31 cellular contexts compared by ENCODE assay signal in the genomic region with DNA sequence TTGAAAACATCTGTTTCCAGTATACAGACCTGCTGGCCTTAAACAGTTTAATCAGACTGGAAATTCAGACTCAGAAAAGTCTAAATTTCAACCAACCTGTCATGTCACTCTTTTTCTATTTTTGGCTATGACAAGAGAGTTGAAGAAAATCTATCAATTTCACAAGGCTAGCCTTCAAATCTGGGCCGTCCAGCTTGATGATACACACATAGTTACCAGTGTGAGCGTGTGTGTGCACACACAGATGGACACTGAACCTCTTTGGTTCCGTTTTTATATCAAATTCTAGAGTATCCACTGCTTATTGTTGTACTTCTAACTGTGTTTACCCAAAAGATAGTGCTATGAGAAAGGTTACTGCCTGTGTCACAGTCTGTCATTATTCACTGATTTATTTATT.
"Had no signal": no experiment of that assay in that cellular context is flagged by ENCODE, and none has a peak within 500 bp of the region (broad histone marks: within the 10 kb centered on the region; RNA-seq: fewer than 3 reads in every experiment).

No MANE protein-coding gene starts in this region.

- H3K27ac Mint-ChIP-seq: naive thymus-derived CD8-positive, alpha-beta T cell; neural progenitor cell; progenitor cell of endocrine pancreas; stimulated activated memory B cell treated with anti-CD40 and anti-IgM and Interleukin-4, amounts not matched to agents 10 μg/mL and 1 μg/mL and 100 μg/mL, for 72 hours; stimulated activated naive CD8-positive, alpha-beta T cell treated with anti-CD3 and anti-CD28 coated beads, Interleukin-15, amount 100 ng/mL, for 72 hours; type B pancreatic cell had no signal

- H3K9ac ChIP-seq: neural progenitor cell, parathyroid adenoma had no signal

- H3K4me2 ChIP-seq: neural progenitor cell, smooth muscle cell had no signal

- H3K27ac ChIP-seq: neural progenitor cell, ovary, parathyroid adenoma, psoas muscle, skin epidermis, spleen, suprapubic skin, testis, transverse colon, upper lobe of right lung, uterus had no signal

- H3K9me3 Mint-ChIP-seq: naive thymus-derived CD8-positive, alpha-beta T cell; neural progenitor cell; stimulated activated memory B cell treated with anti-CD40 and anti-IgM and Interleukin-4, amounts not matched to agents 10 μg/mL and 1 μg/mL and 100 μg/mL, for 72 hours; stimulated activated naive CD8-positive, alpha-beta T cell treated with anti-CD3 and anti-CD28 coated beads, Interleukin-15, amount 100 ng/mL, for 72 hours; type B pancreatic cell had no signal

- H3K27me3 ChIP-seq: neural progenitor cell, ovary, spleen, suprapubic skin, testis, transverse colon, upper lobe of right lung, uterus had no signal

- H3K27me3 Mint-ChIP-seq: naive B cell; naive thymus-derived CD8-positive, alpha-beta T cell; natural killer cell treated with Interleukin-12 subunit alpha and Interleukin-12 subunit beta and Interleukin-15 and Interleukin-18, amount 100 ng/mL, for 72 hours; progenitor cell of endocrine pancreas; stimulated activated memory B cell treated with anti-CD40 and anti-IgM and Interleukin-4, amounts not matched to agents 10 μg/mL and 1 μg/mL and 100 μg/mL, for 72 hours; stimulated activated naive CD8-positive, alpha-beta T cell treated with anti-CD3 and anti-CD28 coated beads, Interleukin-15, amount 100 ng/mL, for 72 hours; type B pancreatic cell had no signal

- H3K9me3 ChIP-seq: ovary, psoas muscle, spleen, suprapubic skin, testis, transverse colon, upper lobe of right lung, uterus had no signal

- H3K79me2 ChIP-seq: parathyroid adenoma had no signal

- H3K4me3 Mint-ChIP-seq: naive B cell; naive thymus-derived CD8-positive, alpha-beta T cell; natural killer cell treated with Interleukin-12 subunit alpha and Interleukin-12 subunit beta and Interleukin-15 and Interleukin-18, amount 100 ng/mL, for 72 hours; neural progenitor cell; stimulated activated memory B cell treated with anti-CD40 and anti-IgM and Interleukin-4, amounts not matched to agents 10 μg/mL and 1 μg/mL and 100 μg/mL, for 72 hours; stimulated activated naive CD8-positive, alpha-beta T cell treated with anti-CD3 and anti-CD28 coated beads, Interleukin-15, amount 100 ng/mL, for 72 hours; type B pancreatic cell had no signal

- DNase-seq: naive B cell; naive thymus-derived CD8-positive, alpha-beta T cell; occipital lobe; ovary; posterior cingulate gyrus; psoas muscle; right cardiac atrium; spleen; stimulated activated CD4-positive, alpha-beta T cell treated with anti-CD3 and anti-CD28 coated beads, Interleukin-12 subunit alpha, Interleukin-12 subunit beta, amount 100 ng/mL, for 4 hours; stimulated activated CD4-positive, alpha-beta T cell treated with anti-CD3 and anti-CD28 coated beads, Interleukin-1b, Interleukin-23, amount 100 ng/mL, for 48 hours; stimulated activated CD4-positive, alpha-beta T cell treated with anti-CD3 and anti-CD28 coated beads, Interleukin-4, amount 100 ng/mL, for 1 hour; stimulated activated CD4-positive, alpha-beta T cell treated with anti-CD3 and anti-CD28 coated beads, Interleukin-4, amount 100 ng/mL, for 4 hours; stimulated activated CD8-positive, alpha-beta memory T cell treated with anti-CD3 and anti-CD28 coated beads, Interleukin-4, amount 100 ng/mL, for 48 hours; stimulated activated naive CD4-positive, alpha-beta T cell; stimulated activated naive CD8-positive, alpha-beta T cell treated with anti-CD3 and anti-CD28 coated beads, Interleukin-15, amount 100 ng/mL, for 72 hours; stimulated activated naive CD8-positive, alpha-beta T cell treated with anti-CD3 and anti-CD28 coated beads, Interleukin-15, Interleukin-2, amounts not matched to agents 100 U/mL and 50 U/mL, for 24 hours; substantia nigra; testis; transverse colon; upper lobe of right lung; uterus had no signal

- H3K4me1 Mint-ChIP-seq: neural progenitor cell; stimulated activated naive CD8-positive, alpha-beta T cell treated with anti-CD3 and anti-CD28 coated beads, Interleukin-15, amount 100 ng/mL, for 72 hours had no signal

- H3K36me3 ChIP-seq: neural progenitor cell, ovary, upper lobe of right lung, uterus had no signal

- H3K4me3 ChIP-seq: neural progenitor cell, ovary, psoas muscle, skin epidermis, smooth muscle cell, spleen, suprapubic skin, testis, transverse colon, upper lobe of right lung, uterus had no signal

- H3K4me1 ChIP-seq: parathyroid adenoma, suprapubic skin, testis, transverse colon, upper lobe of right lung, uterus had no signal

- H2AFZ ChIP-seq: neural progenitor cell, parathyroid adenoma had no signal

- ATAC-seq: naive thymus-derived CD8-positive, alpha-beta T cell; natural killer cell treated with Interleukin-12 subunit alpha and Interleukin-12 subunit beta and Interleukin-15 and Interleukin-18, amount 100 ng/mL, for 72 hours; right cardiac atrium; sciatic nerve; stimulated activated memory B cell treated with anti-CD40 and anti-IgM and Interleukin-4, amounts not matched to agents 10 μg/mL and 1 μg/mL and 100 μg/mL, for 72 hours; stimulated activated naive CD8-positive, alpha-beta T cell treated with anti-CD3 and anti-CD28 coated beads, Interleukin-15, amount 100 ng/mL, for 72 hours; stimulated activated naive CD8-positive, alpha-beta T cell treated with anti-CD3 and anti-CD28 coated beads, Interleukin-15, Interleukin-2, amounts not matched to agents 100 U/mL and 50 U/mL, for 24 hours; upper lobe of right lung had no signal
